In the genomic region with DNA sequence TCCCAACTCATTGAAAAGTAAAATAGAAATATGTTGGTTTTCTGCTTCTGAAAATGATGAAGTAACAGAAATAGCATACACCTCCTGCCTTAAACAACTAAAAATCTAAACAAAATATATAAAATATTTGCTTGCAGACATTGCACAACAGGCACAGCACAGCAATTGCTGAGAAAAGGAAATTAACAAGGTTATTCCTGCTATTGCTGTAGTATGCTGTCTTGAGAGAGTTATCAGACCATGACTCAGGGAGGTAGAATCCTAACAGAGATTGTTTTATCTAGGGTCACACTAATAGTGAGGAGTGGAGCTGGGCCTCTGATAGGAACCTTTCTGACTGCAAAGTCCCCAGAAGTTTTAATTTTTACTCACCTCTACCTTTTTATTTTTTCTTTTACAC, we compare ENCODE assay signal across 2 cellular contexts.
TF ChIP-seq lines count a peak whose summit lies in the region.

No MANE protein-coding gene starts in this region.

TF ChIP-seq in SK-N-SH treated with all-trans-retinoic acid at 6 μM for 48 hours, 23 proteins besides CTCF, POLR2A, EP300 and RAD21 (continued from another document):
- TF ChIP-seq CREB5 (CRISPR knock-in tag; IDR thresholded peaks at IDR 0.05; ENCODE audit: low read depth) (no peak), SNAI2 (CRISPR knock-in tag; IDR thresholded peaks at IDR 0.05) (no peak)

TF ChIP-seq in SK-N-SH, 30 proteins besides CTCF, POLR2A, EP300 and RAD21 (continued from another document):
- TF ChIP-seq, protein P1, sequence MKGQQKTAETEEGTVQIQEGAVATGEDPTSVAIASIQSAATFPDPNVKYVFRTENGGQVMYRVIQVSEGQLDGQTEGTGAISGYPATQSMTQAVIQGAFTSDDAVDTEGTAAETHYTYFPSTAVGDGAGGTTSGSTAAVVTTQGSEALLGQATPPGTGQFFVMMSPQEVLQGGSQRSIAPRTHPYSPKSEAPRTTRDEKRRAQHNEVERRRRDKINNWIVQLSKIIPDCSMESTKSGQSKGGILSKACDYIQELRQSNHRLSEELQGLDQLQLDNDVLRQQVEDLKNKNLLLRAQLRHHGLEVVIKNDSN (IDR thresholded peaks at IDR 0.05; ENCODE audit: borderline replicate concordance, low read depth) = no peak
- TF ChIP-seq YY1 (IDR thresholded peaks at IDR 0.05; ENCODE audit: low read depth) (no peak), RFX5 (IDR thresholded peaks at IDR 0.05; ENCODE audit: low read length) (no peak), GABPA (IDR thresholded peaks at IDR 0.05; ENCODE audit: low read depth) (no peak), SIN3A (IDR thresholded peaks at IDR 0.05; ENCODE audit: borderline replicate concordance, low read depth, low read length) (no peak), EZH2phosphoT487 (IDR thresholded peaks at IDR 0.05; ENCODE audit: borderline replicate concordance, low read depth) (no peak), SMC3 (IDR thresholded peaks at IDR 0.05; ENCODE audit: low read depth, low read length) (no peak), NFIC (IDR thresholded peaks at IDR 0.05; ENCODE audit: borderline replicate concordance) (no peak), FOSL2 (IDR thresholded peaks at IDR 0.05; ENCODE audit: borderline replicate concordance, low read depth) (no peak), TEAD4 (IDR thresholded peaks at IDR 0.05; ENCODE audit: borderline replicate concordance, insufficient read depth) (no peak)
- TF ChIP-seq, protein P2, sequence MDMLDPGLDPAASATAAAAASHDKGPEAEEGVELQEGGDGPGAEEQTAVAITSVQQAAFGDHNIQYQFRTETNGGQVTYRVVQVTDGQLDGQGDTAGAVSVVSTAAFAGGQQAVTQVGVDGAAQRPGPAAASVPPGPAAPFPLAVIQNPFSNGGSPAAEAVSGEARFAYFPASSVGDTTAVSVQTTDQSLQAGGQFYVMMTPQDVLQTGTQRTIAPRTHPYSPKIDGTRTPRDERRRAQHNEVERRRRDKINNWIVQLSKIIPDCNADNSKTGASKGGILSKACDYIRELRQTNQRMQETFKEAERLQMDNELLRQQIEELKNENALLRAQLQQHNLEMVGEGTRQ (IDR thresholded peaks at IDR 0.05; ENCODE audit: borderline replicate concordance, low read depth, low read length) = no peak
- TF ChIP-seq, protein P3, sequence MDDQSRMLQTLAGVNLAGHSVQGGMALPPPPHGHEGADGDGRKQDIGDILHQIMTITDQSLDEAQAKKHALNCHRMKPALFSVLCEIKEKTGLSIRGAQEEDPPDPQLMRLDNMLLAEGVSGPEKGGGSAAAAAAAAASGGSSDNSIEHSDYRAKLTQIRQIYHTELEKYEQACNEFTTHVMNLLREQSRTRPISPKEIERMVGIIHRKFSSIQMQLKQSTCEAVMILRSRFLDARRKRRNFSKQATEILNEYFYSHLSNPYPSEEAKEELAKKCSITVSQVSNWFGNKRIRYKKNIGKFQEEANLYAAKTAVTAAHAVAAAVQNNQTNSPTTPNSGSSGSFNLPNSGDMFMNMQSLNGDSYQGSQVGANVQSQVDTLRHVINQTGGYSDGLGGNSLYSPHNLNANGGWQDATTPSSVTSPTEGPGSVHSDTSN (IDR thresholded peaks at IDR 0.05) = no peak
